In the genomic region with DNA sequence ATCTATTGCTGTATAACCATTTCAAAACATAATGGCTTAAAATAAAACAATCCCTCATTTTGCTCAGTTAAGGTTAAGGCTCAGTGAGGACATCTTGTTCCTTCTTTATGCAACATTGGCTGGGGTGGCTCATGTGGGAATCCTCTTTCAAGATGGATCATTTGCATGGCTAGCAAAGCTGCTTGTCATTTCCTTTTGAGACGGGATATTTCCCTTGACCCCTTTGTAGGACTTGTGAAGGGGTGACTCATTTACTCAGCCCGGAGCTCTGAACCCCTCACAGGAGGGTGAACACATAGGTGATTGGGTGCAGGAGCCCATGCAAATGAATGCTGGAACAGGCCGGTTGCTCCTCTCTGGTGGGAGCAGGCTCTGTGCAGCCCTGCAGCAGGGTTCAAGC, we compare ENCODE assay signal across 16 cellular contexts. TPM values are rescaled to one million over a fixed set of nuclear protein-coding genes. Genes with fewer than 3 reads are reported as not detected.
DNase-seq lines count a peak whose midpoint lies in the region; ATAC-seq, FAIRE-seq and TF ChIP-seq lines count a peak whose summit lies in the region.
"Had no signal": no experiment of that assay in that cellular context is flagged by ENCODE, and none has a peak within 500 bp of the region (broad histone marks: within the 10 kb centered on the region; RNA-seq: fewer than 3 reads in every experiment).

No MANE protein-coding gene starts in this region.

- TF ChIP-seq CTCF in bronchial epithelial cell (IDR thresholded peaks at IDR 0.05; ENCODE audit: insufficient read depth, low read length, severe bottlenecking): no peak
- TF ChIP-seq CTCF in fibroblast of villous mesenchyme (IDR thresholded peaks at IDR 0.05; ENCODE audit: insufficient read depth, low read depth, low read length): no peak

- no peaks in the 10 kb centered on the region for H3K27me3 ChIP-seq in bronchial epithelial cell (ENCODE audit: control insufficient read depth, insufficient read depth, low read length)
- H3K27me3 ChIP-seq: BE2C had no signal

- no peak for ATAC-seq in HG03460 (IDR thresholded peaks at IDR 0.05; ENCODE audit: unreplicated experiment)
- no peak for ATAC-seq in stimulated activated naive CD8-positive, alpha-beta T cell treated with anti-CD3 and anti-CD28 coated beads, Interleukin-15, Interleukin-2, amounts not matched to agents 100 U/mL and 50 U/mL, for 24 hours

- no peaks in the 10 kb centered on the region for H3K36me3 ChIP-seq in bronchial epithelial cell (ENCODE audit: control insufficient read depth, insufficient read depth, low read length)
- H3K36me3 ChIP-seq: BE2C had no signal

- no peak overlapping the region for H3K4me3 ChIP-seq in bronchial epithelial cell (ENCODE audit: low read depth, low read length)
- no peak overlapping the region for H3K4me3 ChIP-seq in fibroblast of villous mesenchyme (ENCODE audit: low read depth, low read length)

- no peak for FAIRE-seq in bronchial epithelial cell (lab: Jason Lieb, UNC)

- DNase-seq in HCEC 1CT (peak; percentile 12), bronchial epithelial cell (ENCODE audit: low read depth) (peak; percentile 44), fibroblast of villous mesenchyme (ENCODE audit: low read depth) (peak; percentile 11), ureter (ENCODE audit: low spot score) (peak; percentile 27), OCI-M1 (lab: John Stamatoyannopoulos, UW) (no peak)
- no peak for DNase-seq in stimulated activated naive CD8-positive, alpha-beta T cell treated with anti-CD3 and anti-CD28 coated beads, Interleukin-15, Interleukin-2, amounts not matched to agents 100 U/mL and 50 U/mL, for 24 hours
- DNase-seq: BE2C; CD4-positive, alpha-beta memory T cell; DND-41; GOT3; NCI-H1417; NCI-H2029; NCI-H524 had no signal

RNA-seq across cellular contexts. Expression of gene C8A, which starts 15.9 kb away (rescaled TPM):
- total RNA-seq in bronchial epithelial cell (not detected in 2 replicates), fibroblast of villous mesenchyme (not detected in 2 replicates), ureter (0.16 TPM)
- total RNA-seq: CD4-positive, alpha-beta memory T cell; LHCN-M2; RPMI7951 had no signal

RNA-seq across cellular contexts. Expression of gene FYB2, which starts 19.5 kb away (rescaled TPM):
- total RNA-seq in bronchial epithelial cell: 0.13 TPM in 1 of 2 replicates, not detected in the other
- not detected in 2 replicates for total RNA-seq in fibroblast of villous mesenchyme
- 4.0 TPM for total RNA-seq in ureter
- total RNA-seq: CD4-positive, alpha-beta memory T cell; LHCN-M2; RPMI7951 had no signal

Comparison
In these comparisons a context has a peak if more than half of its experiments do, and no peak if none do; other contexts are left out.
1. DNase-seq: peak in HCEC 1CT (single experiment), bronchial epithelial cell (single experiment), fibroblast of villous mesenchyme (single experiment) and ureter (single experiment); none in OCI-M1 (single experiment) and stimulated activated naive CD8-positive, alpha-beta T cell treated with anti-CD3 and anti-CD28 coated beads, Interleukin-15, Interleukin-2, amounts not matched to agents 100 U/mL and 50 U/mL, for 24 hours (single experiment).